ENCODE assay signal across 8 cellular contexts in genomic region chr17:81034168-81034777, GRCh38. TPM values are rescaled to one million over a fixed set of nuclear protein-coding genes. Genes with fewer than 3 reads are reported as not detected.
DNase-seq lines count a peak whose midpoint lies in the region; ATAC-seq and TF ChIP-seq lines count a peak whose summit lies in the region.

No MANE protein-coding gene starts in this region.

- H3K27ac Mint-ChIP-seq in CD4-positive, alpha-beta memory T cell: peak overlapping the region in 5 of 7 donors; percentile 50 to 86 (median 74)
- H3K27ac Mint-ChIP-seq in activated naive CD8-positive, alpha-beta T cell treated with anti-CD3 and anti-CD28 coated beads, Interleukin-2, amount 50 U/mL, for 24 hours: no peak overlapping the region
- H3K27ac Mint-ChIP-seq in immature natural killer cell: peak overlapping the region in 2 of 6 donors; percentile 20 to 74

- H3K4me1 Mint-ChIP-seq in CD4-positive, alpha-beta memory T cell: peaks cover 8 to 30% (median 14%) of the 10 kb centered on the region in 4 donors
- peaks cover 14% of the 10 kb centered on the region for H3K4me1 Mint-ChIP-seq in activated naive CD8-positive, alpha-beta T cell treated with anti-CD3 and anti-CD28 coated beads, Interleukin-2, amount 50 U/mL, for 24 hours
- peaks cover 17 to 21% of the 10 kb centered on the region in 2 donors for H3K4me1 Mint-ChIP-seq in immature natural killer cell

- H3K9me3 ChIP-seq in CD4-positive, alpha-beta memory T cell (ENCODE audit: control insufficient read depth in 1 of 2, low read length in 2 of 2): no peaks in the 10 kb centered on the region
- H3K9me3 ChIP-seq in stomach: no peaks in the 10 kb centered on the region

- TF ChIP-seq CTCF in stomach (IDR thresholded peaks at IDR 0.05): no peak

- no peak for DNase-seq in CD4-positive, alpha-beta memory T cell
- DNase-seq in activated naive CD8-positive, alpha-beta T cell treated with anti-CD3 and anti-CD28 coated beads, Interleukin-2, amount 50 U/mL, for 24 hours: no peak
- DNase-seq in immature natural killer cell (no peak), stomach (no peak), GOT3 (lab: John Stamatoyannopoulos, UW) (no peak), NCI-H2171 (lab: John Stamatoyannopoulos, UW) (no peak)

- peak overlapping the region in 1 of 2 donors; percentile 43 for H3K4me3 ChIP-seq in CD4-positive, alpha-beta memory T cell (ENCODE audit: low read length in 2 of 2)
- H3K4me3 ChIP-seq in stomach: peak overlapping the region; percentile 71 to 80 (median 72)

- peak; percentile 8 for ATAC-seq in HG02763 (IDR thresholded peaks at IDR 0.05; ENCODE audit: unreplicated experiment)
- ATAC-seq in activated naive CD8-positive, alpha-beta T cell treated with anti-CD3 and anti-CD28 coated beads, Interleukin-2, amount 50 U/mL, for 24 hours: peak; percentile 6
- ATAC-seq in HG03159 (IDR thresholded peaks at IDR 0.05; ENCODE audit: unreplicated experiment): no peak

- TF ChIP-seq POLR2A in stomach (IDR thresholded peaks at IDR 0.05): no peak

- no peaks in the 10 kb centered on the region for H3K36me3 ChIP-seq in CD4-positive, alpha-beta memory T cell (ENCODE audit: insufficient read depth, low read length)
- peaks cover 0 to 21% (median 11%) of the 10 kb centered on the region in 4 donors for H3K36me3 ChIP-seq in stomach

- POLR2A ChIA-PET in CD4-positive, alpha-beta memory T cell (lab: Charles Lee; ENCODE audit: partially characterized antibody): interaction anchor here (0.6 to 5.3 kb wide), 3 partner anchors 11 to 364 kb away, joined by 3 to 29 read pairs (median 6); no protein-coding TSS in a partner anchor

- no peaks in the 10 kb centered on the region for H3K27me3 ChIP-seq in CD4-positive, alpha-beta memory T cell (ENCODE audit: insufficient read depth, low read length)
- no peaks in the 10 kb centered on the region for H3K27me3 ChIP-seq in stomach

- no peak for TF ChIP-seq EP300 in stomach (IDR thresholded peaks at IDR 0.05)

- peaks cover 0 to 1% of the 10 kb centered on the region in 2 donors for H3K36me3 Mint-ChIP-seq in CD4-positive, alpha-beta memory T cell
- no peaks in the 10 kb centered on the region for H3K36me3 Mint-ChIP-seq in activated naive CD8-positive, alpha-beta T cell treated with anti-CD3 and anti-CD28 coated beads, Interleukin-2, amount 50 U/mL, for 24 hours (ENCODE audit: low read depth)
- H3K36me3 Mint-ChIP-seq in immature natural killer cell: no peaks in the 10 kb centered on the region

- no peaks in the 10 kb centered on the region for H3K9me3 Mint-ChIP-seq in CD4-positive, alpha-beta memory T cell
- no peaks in the 10 kb centered on the region for H3K9me3 Mint-ChIP-seq in activated naive CD8-positive, alpha-beta T cell treated with anti-CD3 and anti-CD28 coated beads, Interleukin-2, amount 50 U/mL, for 24 hours
- no peaks in the 10 kb centered on the region for H3K9me3 Mint-ChIP-seq in immature natural killer cell

- peak overlapping the region; percentile 76 to 86 (median 80) for H3K4me3 Mint-ChIP-seq in CD4-positive, alpha-beta memory T cell
- peak overlapping the region; percentile 75 for H3K4me3 Mint-ChIP-seq in activated naive CD8-positive, alpha-beta T cell treated with anti-CD3 and anti-CD28 coated beads, Interleukin-2, amount 50 U/mL, for 24 hours
- peak overlapping the region; percentile 73 to 91 (median 79) for H3K4me3 Mint-ChIP-seq in immature natural killer cell

- intact Hi-C loops in CD4-positive, alpha-beta memory T cell (cut with micrococcal nuclease): loop anchor here (1.0 kb wide), 3 partner anchors 11 to 61 kb away; no protein-coding TSS in a partner anchor
- intact Hi-C loops in stomach (cut with DNase I; ENCODE audit: low total_unique reads): no loop called here

- whole genome bisulfite sequencing in stomach, 5 donors: 1 to 6% (median 2%) methylated on average over 8 to 49 of the region's 49 CpGs

- H3K4me1 ChIP-seq in CD4-positive, alpha-beta memory T cell (ENCODE audit: insufficient read depth, low read length): peaks cover 20% of the 10 kb centered on the region
- H3K4me1 ChIP-seq in stomach: peaks cover 53 to 74% (median 65%) of the 10 kb centered on the region in 4 donors

- CTCF ChIA-PET in CD4-positive, alpha-beta memory T cell (lab: Charles Lee; ENCODE audit: partially characterized antibody): interaction anchor here (1.1 to 3.6 kb wide), 2 partner anchors 9 to 11 kb away, joined by 3 to 26 read pairs; no protein-coding TSS in a partner anchor

- no peak overlapping the region for H3K27ac ChIP-seq in CD4-positive, alpha-beta memory T cell (ENCODE audit: low read depth, low read length)
- H3K27ac ChIP-seq in stomach: peak overlapping the region in 4 of 5 donors; percentile 43 to 87 (median 76)

- H3K27me3 Mint-ChIP-seq in CD4-positive, alpha-beta memory T cell: peaks cover 0 to 13% of the 10 kb centered on the region in 2 donors
- peaks cover 31% of the 10 kb centered on the region for H3K27me3 Mint-ChIP-seq in activated naive CD8-positive, alpha-beta T cell treated with anti-CD3 and anti-CD28 coated beads, Interleukin-2, amount 50 U/mL, for 24 hours
- peaks cover 9 to 24% (median 14%) of the 10 kb centered on the region in 3 donors for H3K27me3 Mint-ChIP-seq in immature natural killer cell (ENCODE audit: low read depth in 3 of 3)

RNA-seq across cellular contexts. Expression of gene BAIAP2, which starts 0.7 kb away (rescaled TPM):
- total RNA-seq in CD4-positive, alpha-beta memory T cell: 1 to 10 TPM; 5.4 to 7.2 TPM
- polyA plus RNA-seq in CD4-positive, alpha-beta memory T cell: 1 to 10 TPM; 2.1 to 5.6 TPM
- 1 to 10 TPM; 1.1 to 5.1 (median 4.7) TPM for polyA plus RNA-seq in immature natural killer cell
- 100 to 1,000 TPM in 2 of 5 donors, 10 to 100 TPM in 3; 21.1 to 263 (median 96.9) TPM for total RNA-seq in stomach
- polyA plus RNA-seq in stomach: 10 to 100 TPM; 37.5 to 66.1 (median 46.6) TPM

RNA-seq across cellular contexts. Expression of gene CHMP6, which starts 42.6 kb away (rescaled TPM):
- total RNA-seq in CD4-positive, alpha-beta memory T cell: 10 to 100 TPM; 41.4 to 42.3 TPM
- polyA plus RNA-seq in CD4-positive, alpha-beta memory T cell: 10 to 100 TPM; 36.7 to 48.7 TPM
- polyA plus RNA-seq in immature natural killer cell (10 to 100 TPM; 67.7 to 71.4 (median 70.2) TPM), stomach (10 to 100 TPM; 23.6 to 30.5 (median 25.4) TPM)
- total RNA-seq in stomach: 100 to 1,000 TPM in 1 of 5 donors, 10 to 100 TPM in 3, 1 to 10 TPM in 1; 5.4 to 117 (median 12.9) TPM

Comparison
In these comparisons a context has a peak if more than half of its experiments do, and no peak if none do; other contexts are left out.
1. RNA of gene BAIAP2, which starts 0.7 kb away (polyA plus RNA-seq): 37.5 to 66.1 TPM in stomach; 2.1 to 5.6 TPM in CD4-positive, alpha-beta memory T cell and 1.1 to 5.1 TPM in immature natural killer cell; every median in the first group is over 4 times any median in the second.
2. Peak in every context shown above with its lines, with median percentiles within 50 percentile points of each other: H3K4me3 Mint-ChIP-seq.